18 cellular contexts compared by ENCODE assay signal in the genomic region with DNA sequence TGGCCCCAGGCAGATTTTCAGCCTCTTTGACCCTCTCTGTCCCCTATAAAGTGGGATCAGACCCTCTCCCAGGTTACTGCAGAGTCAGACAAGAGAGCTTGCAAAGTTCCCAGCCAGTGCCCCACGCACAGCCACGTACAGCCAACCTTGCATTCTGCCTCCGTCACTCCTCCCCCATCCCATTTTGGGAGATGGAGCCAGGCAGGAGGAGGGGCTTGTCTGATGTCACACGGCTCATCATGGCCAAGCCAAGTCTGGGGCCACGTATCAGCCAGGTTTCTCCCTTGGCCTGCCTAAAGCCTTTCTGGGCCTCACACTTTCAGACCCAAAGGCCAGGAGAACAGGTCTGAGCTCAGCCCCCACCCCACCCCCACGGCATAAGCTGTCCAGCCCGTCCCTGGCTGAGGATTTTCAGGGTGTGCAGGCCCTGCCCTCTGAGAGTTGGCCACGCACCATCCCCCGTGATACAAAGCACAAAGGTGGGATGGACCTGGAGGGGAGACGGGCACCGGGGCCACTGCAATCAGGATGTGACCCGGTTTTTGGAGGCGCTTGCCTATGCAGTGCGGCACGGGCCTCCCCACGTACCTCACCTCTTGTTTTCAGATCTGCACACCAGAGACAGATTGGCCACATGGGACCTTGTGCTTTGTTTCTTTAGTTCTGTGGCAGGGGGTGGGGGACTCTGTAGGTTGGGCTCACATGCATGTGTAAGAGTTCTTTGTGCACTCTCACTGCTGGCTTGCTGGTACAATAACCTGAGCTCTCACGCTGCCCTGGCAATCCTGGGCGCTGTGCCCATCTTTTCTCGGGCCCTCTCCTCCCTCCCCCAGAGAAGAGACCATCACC. TPM values are rescaled to one million over a fixed set of nuclear protein-coding genes. Genes with fewer than 3 reads are reported as not detected.
DNase-seq lines count a peak whose midpoint lies in the region; ATAC-seq and TF ChIP-seq lines count a peak whose summit lies in the region.
"Had no signal": no experiment of that assay in that cellular context is flagged by ENCODE, and none has a peak within 500 bp of the region (broad histone marks: within the 10 kb centered on the region; RNA-seq: fewer than 3 reads in every experiment).

No MANE protein-coding gene starts in this region.

- TF ChIP-seq POLR2A in gastrocnemius medialis (IDR thresholded peaks at IDR 0.05), result no peak

- H3K27ac ChIP-seq in left ventricle myocardium inferior (replicated peaks), result peak overlapping the region; percentile 78
- peak overlapping the region; percentile 42 to 92 (median 68) for H3K27ac ChIP-seq in gastrocnemius medialis
- H3K27ac ChIP-seq: A549, C4-2B, RWPE1 had no signal

- CTCF ChIA-PET in activated CD8-positive, alpha-beta T cell treated with anti-CD3 and anti-CD28 coated beads for 36 hours (lab: Charles Lee), result no interaction called here

- H3K4me3 ChIP-seq in left ventricle myocardium inferior, result no peak overlapping the region
- no peak overlapping the region for H3K4me3 ChIP-seq in gastrocnemius medialis
- H3K4me3 ChIP-seq: A549, HAP-1 had no signal

- H3K36me3 ChIP-seq in left ventricle myocardium inferior (peaks cover 10% of the 10 kb centered on the region), gastrocnemius medialis (peaks cover 0 to 62% of the 10 kb centered on the region in 2 donors)
- H3K36me3 ChIP-seq: HAP-1 had no signal

- no peaks in the 10 kb centered on the region for H3K9me3 Mint-ChIP-seq in activated T-cell treated with anti-CD3 and anti-CD28 coated beads, Interleukin-2, amount 50 U/mL, for 24 hours
- H3K9me3 Mint-ChIP-seq in activated CD8-positive, alpha-beta T cell treated with anti-CD3 and anti-CD28 coated beads for 36 hours, result no peaks in the 10 kb centered on the region
- peaks cover 1% of the 10 kb centered on the region for H3K9me3 Mint-ChIP-seq in glutamatergic neuron (ENCODE audit: unreplicated experiment)

- intact Hi-C loops in activated CD8-positive, alpha-beta T cell treated with anti-CD3 and anti-CD28 coated beads for 36 hours (cut with micrococcal nuclease), result no loop called here
- intact Hi-C loops in left ventricle myocardium inferior (cut with micrococcal nuclease) (no loop called here), gastrocnemius medialis (cut with DNase I; ENCODE audit: low total_unique reads) (no loop called here)

- no peak for TF ChIP-seq CTCF in activated CD8-positive, alpha-beta T cell treated with anti-CD3 and anti-CD28 coated beads for 36 hours (IDR thresholded peaks at IDR 0.05)
- TF ChIP-seq CTCF in left ventricle myocardium inferior (IDR thresholded peaks at IDR 0.05; ENCODE audit: borderline replicate concordance) (no peak), gastrocnemius medialis (IDR thresholded peaks at IDR 0.05 in 4 of 5, conservative IDR thresholded peaks at IDR 0.05 in 1 of 5) (no peak), glutamatergic neuron (IDR thresholded peaks at IDR 0.05; ENCODE audit: partially characterized antibody, unreplicated experiment) (no peak)

- no peak for DNase-seq in activated T-cell treated with anti-CD3 and anti-CD28 coated beads, Interleukin-2, amount 50 U/mL, for 24 hours
- DNase-seq in activated T-cell treated with anti-CD3 and anti-CD28 coated beads for 4 hours (no peak), left ventricle myocardium inferior (no peak), gastrocnemius medialis (peak in 1 of 2 donors; percentile 70), glutamatergic neuron (no peak)
- no peak for DNase-seq in activated CD8-positive, alpha-beta T cell treated with anti-CD3 and anti-CD28 coated beads for 36 hours
- DNase-seq in activated CD4-positive, alpha-beta T cell treated with anti-CD3 and anti-CD28 coated beads, Interleukin-2, amount 50 U/mL, for 48 hours, result no peak
- DNase-seq: DMS153, NCI-H1048, NCI-H226, NCI-H526 treated with DMSO at 0.1 percent for 48 hours had no signal

- H3K27ac Mint-ChIP-seq in activated T-cell treated with anti-CD3 and anti-CD28 coated beads, Interleukin-2, amount 50 U/mL, for 24 hours, result peak overlapping the region; percentile 26
- peak overlapping the region; percentile 30 for H3K27ac Mint-ChIP-seq in activated CD8-positive, alpha-beta T cell treated with anti-CD3 and anti-CD28 coated beads for 36 hours
- no peak overlapping the region for H3K27ac Mint-ChIP-seq in glutamatergic neuron (ENCODE audit: unreplicated experiment)

- POLR2A ChIA-PET in activated CD8-positive, alpha-beta T cell treated with anti-CD3 and anti-CD28 coated beads for 36 hours (lab: Charles Lee), result interaction anchor here (0.8 kb wide), 1 partner anchor 38 kb away, joined by 3 read pairs; no protein-coding TSS in a partner anchor

- peaks cover 18% of the 10 kb centered on the region for H3K4me1 ChIP-seq in left ventricle myocardium inferior
- H3K4me1 ChIP-seq in gastrocnemius medialis, result no peaks in the 10 kb centered on the region
- H3K4me1 ChIP-seq: A549, HAP-1 had no signal

- in situ Hi-C loops in gastrocnemius medialis (cut with MboI; ENCODE audit: low sequenced_read_pairs in 4 of 4), result loop anchor here in 1 of 4 donors (10.0 kb wide), 1 partner anchor 64 kb away; no protein-coding TSS in a partner anchor

- ATAC-seq in activated CD8-positive, alpha-beta T cell treated with anti-CD3 and anti-CD28 coated beads for 36 hours, result no peak
- ATAC-seq in gastrocnemius medialis, result peak; percentile 18 to 22
- no peak for ATAC-seq in HG03565 (IDR thresholded peaks at IDR 0.05; ENCODE audit: unreplicated experiment)
- ATAC-seq: A549 had no signal

- no peaks in the 10 kb centered on the region for H3K9me3 ChIP-seq in left ventricle myocardium inferior (replicated peaks)
- no peaks in the 10 kb centered on the region for H3K9me3 ChIP-seq in gastrocnemius medialis
- H3K9me3 ChIP-seq: A549, HAP-1 had no signal

- no peak overlapping the region for H3K4me3 Mint-ChIP-seq in activated T-cell treated with anti-CD3 and anti-CD28 coated beads, Interleukin-2, amount 50 U/mL, for 24 hours
- H3K4me3 Mint-ChIP-seq in activated CD8-positive, alpha-beta T cell treated with anti-CD3 and anti-CD28 coated beads for 36 hours, result no peak overlapping the region
- no peak overlapping the region for H3K4me3 Mint-ChIP-seq in glutamatergic neuron (ENCODE audit: unreplicated experiment)

- no peaks in the 10 kb centered on the region for H3K27me3 Mint-ChIP-seq in activated T-cell treated with anti-CD3 and anti-CD28 coated beads, Interleukin-2, amount 50 U/mL, for 24 hours
- no peaks in the 10 kb centered on the region for H3K27me3 Mint-ChIP-seq in activated CD8-positive, alpha-beta T cell treated with anti-CD3 and anti-CD28 coated beads for 36 hours
- H3K27me3 Mint-ChIP-seq in glutamatergic neuron (ENCODE audit: unreplicated experiment), result peaks cover 2% of the 10 kb centered on the region

- H3K4me1 Mint-ChIP-seq in activated T-cell treated with anti-CD3 and anti-CD28 coated beads, Interleukin-2, amount 50 U/mL, for 24 hours (ENCODE audit: low read depth), result no peaks in the 10 kb centered on the region
- H3K4me1 Mint-ChIP-seq in activated CD8-positive, alpha-beta T cell treated with anti-CD3 and anti-CD28 coated beads for 36 hours (ENCODE audit: low read depth), result no peaks in the 10 kb centered on the region
- H3K4me1 Mint-ChIP-seq in glutamatergic neuron (ENCODE audit: low read depth, unreplicated experiment), result peaks cover 12% of the 10 kb centered on the region

- no peaks in the 10 kb centered on the region for H3K36me3 Mint-ChIP-seq in activated T-cell treated with anti-CD3 and anti-CD28 coated beads, Interleukin-2, amount 50 U/mL, for 24 hours (ENCODE audit: low read depth)
- H3K36me3 Mint-ChIP-seq in activated CD8-positive, alpha-beta T cell treated with anti-CD3 and anti-CD28 coated beads for 36 hours (ENCODE audit: low read depth), result no peaks in the 10 kb centered on the region
- H3K36me3 Mint-ChIP-seq in glutamatergic neuron (ENCODE audit: unreplicated experiment), result no peaks in the 10 kb centered on the region

- H3K27me3 ChIP-seq in left ventricle myocardium inferior (ENCODE audit: low read depth), result no peaks in the 10 kb centered on the region
- no peaks in the 10 kb centered on the region for H3K27me3 ChIP-seq in gastrocnemius medialis

RNA-seq across cellular contexts. Expression of gene TRIM11, which starts 47.6 kb away (rescaled TPM):
- total RNA-seq in activated CD8-positive, alpha-beta T cell treated with anti-CD3 and anti-CD28 coated beads for 36 hours, result 10 to 100 TPM; 30.7 to 32.1 TPM
- total RNA-seq in left ventricle myocardium inferior (6.2 TPM), gastrocnemius medialis (10 to 100 TPM in 2 of 4 donors, 1 to 10 TPM in 2; 4.0 to 12.2 (median 9.3) TPM), glutamatergic neuron (ENCODE audit: unreplicated experiment) (41.0 TPM)

RNA-seq across cellular contexts. Expression of gene TRIM17, which starts 57.7 kb away (rescaled TPM):
- 1 to 10 TPM; 1.9 to 2.7 TPM for total RNA-seq in activated CD8-positive, alpha-beta T cell treated with anti-CD3 and anti-CD28 coated beads for 36 hours
- total RNA-seq in left ventricle myocardium inferior (0.36 TPM), gastrocnemius medialis (not detected), glutamatergic neuron (ENCODE audit: unreplicated experiment) (not detected)
- total RNA-seq: HT1080, M059J had no signal

Comparison
In these comparisons a context has a peak if more than half of its experiments do, and no peak if none do; other contexts are left out.
1. ATAC-seq: peak in gastrocnemius medialis (2 of 2); none in activated CD8-positive, alpha-beta T cell treated with anti-CD3 and anti-CD28 coated beads for 36 hours (single experiment) and HG03565 (single experiment).